ENCODE assay signal across 1 cellular context in the genomic region with DNA sequence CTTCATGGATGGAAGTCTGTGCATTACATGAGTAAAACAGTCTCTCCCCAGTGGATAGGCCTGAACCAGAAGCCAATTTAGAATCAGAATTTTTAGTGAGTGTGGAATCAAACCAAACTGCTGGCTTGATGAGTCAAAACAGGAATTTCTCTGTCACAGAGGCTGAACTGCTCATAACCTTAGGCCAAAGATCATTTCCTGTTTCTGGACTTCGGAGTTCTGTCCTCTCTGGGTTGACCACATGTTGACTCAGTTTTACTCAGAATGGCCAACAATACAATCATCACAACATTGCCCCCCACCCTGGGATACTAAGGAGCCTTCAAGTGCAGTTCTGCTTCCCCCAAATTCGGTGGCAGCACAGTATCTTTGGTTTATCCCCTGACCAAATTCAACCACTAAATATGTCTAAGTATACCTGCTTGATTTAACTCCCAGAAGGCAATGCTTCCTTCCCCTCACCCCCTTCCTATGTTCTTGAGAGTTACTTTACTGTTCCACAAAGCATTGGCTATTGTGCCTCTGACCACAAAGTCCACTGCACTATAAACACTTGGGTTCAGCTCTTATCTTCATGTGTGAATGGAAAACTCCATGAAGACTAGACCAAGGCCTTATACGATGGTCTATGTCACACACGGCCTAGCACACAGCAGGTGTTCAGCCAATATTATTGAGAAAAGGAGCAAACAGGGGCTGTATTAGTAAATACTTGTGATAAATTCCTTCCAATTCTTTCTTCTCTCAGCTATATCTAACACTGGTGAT.
TF ChIP-seq lines count a peak whose summit lies in the region.

No MANE protein-coding gene starts in this region.

TF ChIP-seq in GM12878, 131 proteins besides CTCF, POLR2A, EP300 and RAD21 (continued from another document and continues in another):
- TF ChIP-seq ZBTB40 (IDR thresholded peaks at IDR 0.05; ENCODE audit: borderline replicate concordance) (no peak), JUNB (IDR thresholded peaks at IDR 0.05) (peak; percentile 91), TCF7 (IDR thresholded peaks at IDR 0.05; ENCODE audit: borderline replicate concordance) (no peak), ZNF24 (IDR thresholded peaks at IDR 0.05) (no peak), TCF3 (IDR thresholded peaks at IDR 0.05; ENCODE audit: borderline replicate concordance, insufficient read depth, low read depth, low read length) (no peak), SREBF1 (IDR thresholded peaks at IDR 0.05; ENCODE audit: low read length) (no peak), JUND (IDR thresholded peaks at IDR 0.05; ENCODE audit: low read depth, low read length) (peak; percentile 61; the same call in 1 of the 2 replicates), HDAC6 (IDR thresholded peaks at IDR 0.05; ENCODE audit: unreplicated experiment) (no peak), SRF (IDR thresholded peaks at IDR 0.05; ENCODE audit: low read depth in 2 of 2, low read length in 2 of 2) (no peak), ZBED1 (IDR thresholded peaks at IDR 0.05; ENCODE audit: borderline replicate concordance) (no peak; the same call in 1 of the 2 replicates), IRF5 (IDR thresholded peaks at IDR 0.05; ENCODE audit: borderline replicate concordance) (no peak), LARP7 (IDR thresholded peaks at IDR 0.05) (no peak), POLR2AphosphoS5 (IDR thresholded peaks at IDR 0.05; ENCODE audit: low read length) (no peak), FOXM1 (IDR thresholded peaks at IDR 0.05; ENCODE audit: low read depth, low read length) (peak; percentile 73), SMC3 (IDR thresholded peaks at IDR 0.05; ENCODE audit: borderline replicate concordance, low read length) (no peak), CBX3 (IDR thresholded peaks at IDR 0.05; ENCODE audit: borderline replicate concordance, low read depth) (no peak), SIX5 (IDR thresholded peaks at IDR 0.05; ENCODE audit: low read depth, low read length, severe bottlenecking) (no peak), E2F8 (IDR thresholded peaks at IDR 0.05; ENCODE audit: low read depth, partially characterized antibody) (no peak), ESRRA (IDR thresholded peaks at IDR 0.05; ENCODE audit: low read length) (no peak), MXI1 (IDR thresholded peaks at IDR 0.05; ENCODE audit: low read depth, low read length) (no peak), SREBF2 (IDR thresholded peaks at IDR 0.05; ENCODE audit: low read length) (no peak), MYC (IDR thresholded peaks at IDR 0.05; ENCODE audit: insufficient read depth, insufficient read length, insufficient replicate concordance, low read length, severe bottlenecking) (no peak), MEF2B (IDR thresholded peaks at IDR 0.05; ENCODE audit: partially characterized antibody, poor library complexity, severe bottlenecking) (peak; percentile 27), CBX5 (IDR thresholded peaks at IDR 0.05; ENCODE audit: low read depth) (0 out of 2 replicates have a peak, but pooled peaks have one; percentile 39), BHLHE40 (IDR thresholded peaks at IDR 0.05; ENCODE audit: borderline replicate concordance in 1 of 2, low read depth in 2 of 2, low read length in 1 of 2) (no peak), NR2C2 (IDR thresholded peaks at IDR 0.05; ENCODE audit: borderline replicate concordance, control insufficient read depth, insufficient read length, low read depth) (no peak), RB1 (IDR thresholded peaks at IDR 0.05; ENCODE audit: borderline replicate concordance) (no peak), POU2F2 (IDR thresholded peaks at IDR 0.05; ENCODE audit: borderline replicate concordance, low read depth, low read length) (no peak), HDGF (IDR thresholded peaks at IDR 0.05) (no peak), EED (IDR thresholded peaks at IDR 0.05; ENCODE audit: low read depth) (peak; percentile 49), BRCA1 (IDR thresholded peaks at IDR 0.05; ENCODE audit: low read depth, low read length) (no peak), ZNF622 (IDR thresholded peaks at IDR 0.05) (no peak), NRF1 (conservative IDR thresholded peaks at IDR 0.05; ENCODE audit: low read depth, low read length) (no peak), RELA (IDR thresholded peaks at IDR 0.05; ENCODE audit: borderline replicate concordance, partially characterized antibody) (no peak), PAX8 (IDR thresholded peaks at IDR 0.05) (no peak), EZH2 (IDR thresholded peaks at IDR 0.05; ENCODE audit: borderline replicate concordance, control insufficient read depth, low read depth, low read length) (no peak), MEF2A (IDR thresholded peaks at IDR 0.05; ENCODE audit: insufficient read depth, low read depth, low read length) (no peak), CBFB (IDR thresholded peaks at IDR 0.05; ENCODE audit: low read depth) (no peak), HSF1 (IDR thresholded peaks at IDR 0.05; ENCODE audit: low read depth, low read length) (no peak), ATF2 (IDR thresholded peaks at IDR 0.05; ENCODE audit: low read length) (peak; percentile 84), ZSCAN29 (IDR thresholded peaks at IDR 0.05) (no peak), NFIC (IDR thresholded peaks at IDR 0.05; ENCODE audit: low read depth, low read length) (peak; percentile 88), NFYA (IDR thresholded peaks at IDR 0.05; ENCODE audit: borderline replicate concordance, low read depth, low read length) (no peak)
- TF ChIP-seq, protein P1, sequence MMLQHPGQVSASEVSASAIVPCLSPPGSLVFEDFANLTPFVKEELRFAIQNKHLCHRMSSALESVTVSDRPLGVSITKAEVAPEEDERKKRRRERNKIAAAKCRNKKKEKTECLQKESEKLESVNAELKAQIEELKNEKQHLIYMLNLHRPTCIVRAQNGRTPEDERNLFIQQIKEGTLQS (IDR thresholded peaks at IDR 0.05; ENCODE audit: borderline replicate concordance, extremely low read depth, low read depth, low read length), result no peak
- TF ChIP-seq, protein P2, sequence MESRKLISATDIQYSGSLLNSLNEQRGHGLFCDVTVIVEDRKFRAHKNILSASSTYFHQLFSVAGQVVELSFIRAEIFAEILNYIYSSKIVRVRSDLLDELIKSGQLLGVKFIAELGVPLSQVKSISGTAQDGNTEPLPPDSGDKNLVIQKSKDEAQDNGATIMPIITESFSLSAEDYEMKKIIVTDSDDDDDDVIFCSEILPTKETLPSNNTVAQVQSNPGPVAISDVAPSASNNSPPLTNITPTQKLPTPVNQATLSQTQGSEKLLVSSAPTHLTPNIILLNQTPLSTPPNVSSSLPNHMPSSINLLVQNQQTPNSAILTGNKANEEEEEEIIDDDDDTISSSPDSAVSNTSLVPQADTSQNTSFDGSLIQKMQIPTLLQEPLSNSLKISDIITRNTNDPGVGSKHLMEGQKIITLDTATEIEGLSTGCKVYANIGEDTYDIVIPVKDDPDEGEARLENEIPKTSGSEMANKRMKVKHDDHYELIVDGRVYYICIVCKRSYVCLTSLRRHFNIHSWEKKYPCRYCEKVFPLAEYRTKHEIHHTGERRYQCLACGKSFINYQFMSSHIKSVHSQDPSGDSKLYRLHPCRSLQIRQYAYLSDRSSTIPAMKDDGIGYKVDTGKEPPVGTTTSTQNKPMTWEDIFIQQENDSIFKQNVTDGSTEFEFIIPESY (IDR thresholded peaks at IDR 0.05), result no peak
- TF ChIP-seq, protein P3, sequence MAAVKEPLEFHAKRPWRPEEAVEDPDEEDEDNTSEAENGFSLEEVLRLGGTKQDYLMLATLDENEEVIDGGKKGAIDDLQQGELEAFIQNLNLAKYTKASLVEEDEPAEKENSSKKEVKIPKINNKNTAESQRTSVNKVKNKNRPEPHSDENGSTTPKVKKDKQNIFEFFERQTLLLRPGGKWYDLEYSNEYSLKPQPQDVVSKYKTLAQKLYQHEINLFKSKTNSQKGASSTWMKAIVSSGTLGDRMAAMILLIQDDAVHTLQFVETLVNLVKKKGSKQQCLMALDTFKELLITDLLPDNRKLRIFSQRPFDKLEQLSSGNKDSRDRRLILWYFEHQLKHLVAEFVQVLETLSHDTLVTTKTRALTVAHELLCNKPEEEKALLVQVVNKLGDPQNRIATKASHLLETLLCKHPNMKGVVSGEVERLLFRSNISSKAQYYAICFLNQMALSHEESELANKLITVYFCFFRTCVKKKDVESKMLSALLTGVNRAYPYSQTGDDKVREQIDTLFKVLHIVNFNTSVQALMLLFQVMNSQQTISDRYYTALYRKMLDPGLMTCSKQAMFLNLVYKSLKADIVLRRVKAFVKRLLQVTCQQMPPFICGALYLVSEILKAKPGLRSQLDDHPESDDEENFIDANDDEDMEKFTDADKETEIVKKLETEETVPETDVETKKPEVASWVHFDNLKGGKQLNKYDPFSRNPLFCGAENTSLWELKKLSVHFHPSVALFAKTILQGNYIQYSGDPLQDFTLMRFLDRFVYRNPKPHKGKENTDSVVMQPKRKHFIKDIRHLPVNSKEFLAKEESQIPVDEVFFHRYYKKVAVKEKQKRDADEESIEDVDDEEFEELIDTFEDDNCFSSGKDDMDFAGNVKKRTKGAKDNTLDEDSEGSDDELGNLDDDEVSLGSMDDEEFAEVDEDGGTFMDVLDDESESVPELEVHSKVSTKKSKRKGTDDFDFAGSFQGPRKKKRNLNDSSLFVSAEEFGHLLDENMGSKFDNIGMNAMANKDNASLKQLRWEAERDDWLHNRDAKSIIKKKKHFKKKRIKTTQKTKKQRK (IDR thresholded peaks at IDR 0.05; ENCODE audit: low read depth, low read length), result no peak
